26 cellular contexts compared by ENCODE assay signal in genomic region chr12:15163001-15163400, GRCh38. TPM values are rescaled to one million over a fixed set of nuclear protein-coding genes. Genes with fewer than 3 reads are reported as not detected.
A peak's percentile ranks its signal among the peaks of the same experiment; 100 is the strongest.
DNase-seq lines count a peak whose midpoint lies in the region; ATAC-seq, FAIRE-seq and TF ChIP-seq lines count a peak whose summit lies in the region.
"Had no signal": no experiment of that assay in that cellular context is flagged by ENCODE, and none has a peak within 500 bp of the region (broad histone marks: within the 10 kb centered on the region; RNA-seq: fewer than 3 reads in every experiment).

No MANE protein-coding gene starts in this region.

- DNase-seq in SK-N-SH (no peak), astrocyte (ENCODE audit: low read depth) (peak; percentile 17), uterus (no peak), small intestine (no peak), CD1c-positive myeloid dendritic cell (ENCODE audit: extremely low spot score) (no peak)
- DNase-seq: activated CD4-positive, alpha-beta T cell treated with anti-CD3 and anti-CD28 coated beads, Interleukin-2, amount 50 U/mL, for 48 hours; activated naive CD4-positive, alpha-beta T cell; activated T-cell treated with anti-CD3 and anti-CD28 coated beads for 4 hours; CD4-positive, alpha-beta memory T cell; endodermal cell; heart right ventricle; IMR-90; naive B cell; NCI-H2029 treated with DMSO at 0.1 percent for 48 hours; NCI-H526; posterior cingulate gyrus; SIG-M5; stimulated activated CD4-positive, alpha-beta T cell treated with anti-CD3 and anti-CD28 coated beads, Interleukin-4, amount 100 ng/mL, for 24 hours; substantia nigra; T-helper 17 cell; WERI-Rb-1 had no signal

- WGBS in SK-N-SH (ENCODE audit: low lambda C conversion rate) = 5% methylated on average over 4 of the region's 4 CpGs
- 57 to 72% (median 62%) methylated on average over 4 of the region's 4 CpGs for WGBS in small intestine, 3 donors

- H3F3A ChIP-seq in SK-N-SH (replicated peaks; ENCODE audit: insufficient read depth) = no peaks in the 10 kb centered on the region

- H3K9me3 ChIP-seq in SK-N-SH (no peaks in the 10 kb centered on the region), astrocyte (ENCODE audit: insufficient read depth, low read depth, low read length) (no peaks in the 10 kb centered on the region), muscle layer of colon (ENCODE audit: low read length) (no peaks in the 10 kb centered on the region), uterus (no peaks in the 10 kb centered on the region), small intestine (ENCODE audit: control insufficient read depth, low read depth) (no peaks in the 10 kb centered on the region)

- H3K36me3 Mint-ChIP-seq in astrocyte (ENCODE audit: low read depth, unreplicated experiment) = no peaks in the 10 kb centered on the region
- H3K36me3 Mint-ChIP-seq: CD4-positive, alpha-beta memory T cell; naive B cell had no signal

- H3K4me1 ChIP-seq in SK-N-SH (ENCODE audit: control insufficient read depth in 1 of 2, insufficient read depth in 2 of 2, low read depth in 1 of 2, low read length in 1 of 2) (no peaks in the 10 kb centered on the region), astrocyte (ENCODE audit: insufficient read depth, low read length) (no peaks in the 10 kb centered on the region), muscle layer of colon (ENCODE audit: insufficient read depth, low read length) (peaks cover 58% of the 10 kb centered on the region), uterus (peaks cover 4 to 23% of the 10 kb centered on the region in 2 donors), small intestine (ENCODE audit: control insufficient read depth in 2 of 2, insufficient read depth in 1 of 2, low read depth in 1 of 2, low read length in 1 of 2) (peaks cover 0 to 2% of the 10 kb centered on the region in 2 donors)

- no peak for TF ChIP-seq POLR2A in uterus (IDR thresholded peaks at IDR 0.05)

- H3K27ac Mint-ChIP-seq in astrocyte (ENCODE audit: unreplicated experiment) = no peak overlapping the region
- H3K27ac Mint-ChIP-seq: CD4-positive, alpha-beta memory T cell; endodermal cell; naive B cell; T-helper 17 cell had no signal

- H3K9me3 Mint-ChIP-seq in astrocyte (ENCODE audit: unreplicated experiment) = peaks cover 1% of the 10 kb centered on the region
- H3K9me3 Mint-ChIP-seq: CD4-positive, alpha-beta memory T cell; endodermal cell; naive B cell had no signal

- CTCF ChIA-PET in SK-N-SH (lab: Yijun Ruan, JAX) = interaction anchor here (0.9 kb wide), 1 partner anchor 58 kb away, joined by 3 read pairs; the partner anchor contains the start of gene RERG

- ATAC-seq in SK-N-SH treated with all-trans-retinoic acid at 6 μM for 48 hours (no peak), HG02938 (IDR thresholded peaks at IDR 0.05; ENCODE audit: unreplicated experiment) (no peak)
- ATAC-seq: T-helper 17 cell had no signal

- H3K9me2 ChIP-seq in SK-N-SH = no peaks in the 10 kb centered on the region

- H3K36me3 ChIP-seq in SK-N-SH (replicated peaks in 1 of 2; ENCODE audit: control insufficient read depth in 1 of 2, insufficient read depth in 2 of 2, low read length in 1 of 2) (no peaks in the 10 kb centered on the region), astrocyte (ENCODE audit: insufficient read depth, low read length) (no peaks in the 10 kb centered on the region), muscle layer of colon (ENCODE audit: insufficient read depth, low read length) (no peaks in the 10 kb centered on the region), uterus (no peaks in the 10 kb centered on the region), small intestine (ENCODE audit: control insufficient read depth in 2 of 2, insufficient read depth in 2 of 2, low read length in 2 of 2) (no peaks in the 10 kb centered on the region)
- H3K36me3 ChIP-seq: heart right ventricle, WERI-Rb-1 had no signal

- H4K20me1 ChIP-seq in SK-N-SH (ENCODE audit: insufficient read depth) (no peaks in the 10 kb centered on the region), astrocyte (ENCODE audit: insufficient read depth, low read length) (no peaks in the 10 kb centered on the region)

- FAIRE-seq in astrocyte (lab: Jason Lieb, UNC) (no peak), small intestine (lab: Jason Lieb, UNC) (no peak)

- H3K4me3 Mint-ChIP-seq in astrocyte (ENCODE audit: unreplicated experiment) = no peak overlapping the region
- H3K4me3 Mint-ChIP-seq: CD4-positive, alpha-beta memory T cell; endodermal cell; naive B cell; T-helper 17 cell had no signal

- H3K27me3 ChIP-seq in SK-N-SH (ENCODE audit: insufficient read depth) (no peaks in the 10 kb centered on the region; the same call in 1 of the 2 replicates), astrocyte (ENCODE audit: insufficient read depth, low read length) (no peaks in the 10 kb centered on the region), muscle layer of colon (ENCODE audit: control insufficient read depth in 1 of 2, insufficient read depth in 2 of 2, low read length in 2 of 2) (no peaks in the 10 kb centered on the region), uterus (no peaks in the 10 kb centered on the region), small intestine (ENCODE audit: control insufficient read depth in 2 of 2, insufficient read depth in 2 of 2, low read length in 2 of 2) (no peaks in the 10 kb centered on the region)
- H3K27me3 ChIP-seq: heart right ventricle had no signal

- TF ChIP-seq RAD21 in SK-N-SH (IDR thresholded peaks at IDR 0.05; ENCODE audit: low read length) = no peak

- TF ChIP-seq EP300 in SK-N-SH (IDR thresholded peaks at IDR 0.05; ENCODE audit: borderline replicate concordance in 1 of 2, low read depth in 1 of 2, low read length in 1 of 2) = 0 out of 4 replicates have a peak, but pooled peaks of 1 of the 2 experiments have one; percentile 11

- H3K79me2 ChIP-seq in SK-N-SH (ENCODE audit: insufficient read depth) = no peaks in the 10 kb centered on the region
- H3K79me2 ChIP-seq in astrocyte (ENCODE audit: insufficient read depth, low read length) = no peaks in the 10 kb centered on the region

- H3K4me1 Mint-ChIP-seq in astrocyte (ENCODE audit: low read depth, unreplicated experiment) = peaks cover 3% of the 10 kb centered on the region
- H3K4me1 Mint-ChIP-seq: CD4-positive, alpha-beta memory T cell; naive B cell; T-helper 17 cell had no signal

- H3K4me2 ChIP-seq in SK-N-SH (no peak overlapping the region; the same call in 1 of the 2 replicates), astrocyte (ENCODE audit: low read length) (no peak overlapping the region)

- intact Hi-C loops in uterus (cut with DNase I; ENCODE audit: low total_unique reads) = no loop called here

- POLR2A ChIA-PET in SK-N-SH (lab: Yijun Ruan, JAX) = no interaction called here

- H3K27ac ChIP-seq in SK-N-SH (ENCODE audit: low read depth in 2 of 2, low read length in 1 of 2) = no peak overlapping the region
- H3K27ac ChIP-seq in astrocyte (ENCODE audit: low read depth, low read length) = no peak overlapping the region
- peak overlapping the region; percentile 62 for H3K27ac ChIP-seq in muscle layer of colon (ENCODE audit: low read depth, low read length)
- H3K27ac ChIP-seq in uterus = peak overlapping the region; percentile 92 to 95
- no peak overlapping the region for H3K27ac ChIP-seq in small intestine (ENCODE audit: low read depth in 1 of 2, low read length in 1 of 2)
- H3K27ac ChIP-seq: WERI-Rb-1 had no signal

- no peak overlapping the region for H2AFZ ChIP-seq in SK-N-SH (ENCODE audit: low read depth)
- no peak overlapping the region for H2AFZ ChIP-seq in astrocyte (ENCODE audit: low read depth, low read length)

- TF ChIP-seq CTCF in SK-N-SH (IDR thresholded peaks at IDR 0.05) (no peak), astrocyte (IDR thresholded peaks at IDR 0.05; ENCODE audit: insufficient read depth, low read depth, low read length) (no peak), uterus (IDR thresholded peaks at IDR 0.05) (no peak)

- no peak overlapping the region for H3K9ac ChIP-seq in SK-N-SH
- H3K9ac ChIP-seq in astrocyte (ENCODE audit: low read length) = no peak overlapping the region
- no peak overlapping the region for H3K9ac ChIP-seq in muscle layer of colon (ENCODE audit: low read length)

- H3K4me3 ChIP-seq in SK-N-SH (ENCODE audit: low read depth in 2 of 2, low read length in 1 of 2) (no peak overlapping the region), astrocyte (ENCODE audit: insufficient read depth, low read depth, low read length) (no peak overlapping the region), muscle layer of colon (ENCODE audit: low read depth in 1 of 2, low read length in 2 of 2) (no peak overlapping the region), uterus (no peak overlapping the region), small intestine (ENCODE audit: low read depth in 1 of 2, low read length in 2 of 2) (no peak overlapping the region)
- H3K4me3 ChIP-seq: heart right ventricle, skin epidermis had no signal

- no peaks in the 10 kb centered on the region for H3K27me3 Mint-ChIP-seq in astrocyte (ENCODE audit: low read depth, unreplicated experiment)
- H3K27me3 Mint-ChIP-seq: CD4-positive, alpha-beta memory T cell; naive B cell had no signal

TF ChIP-seq in SK-N-SH, 30 proteins besides CTCF, POLR2A, EP300 and RAD21 (continues in another document):
- peak; percentile 47; the same call in 1 of the 2 replicates for TF ChIP-seq FOSL2 (IDR thresholded peaks at IDR 0.05; ENCODE audit: borderline replicate concordance, low read depth)

TF ChIP-seq in SK-N-SH treated with all-trans-retinoic acid at 6 μM for 48 hours, 23 proteins besides CTCF, POLR2A, EP300 and RAD21:
- TF ChIP-seq ISL1 (CRISPR knock-in tag; IDR thresholded peaks at IDR 0.05) (no peak), ZNF70 (CRISPR knock-in tag; IDR thresholded peaks at IDR 0.05) (no peak), CSRNP3 (CRISPR knock-in tag; IDR thresholded peaks at IDR 0.05) (no peak), ZNF565 (CRISPR knock-in tag; conservative IDR thresholded peaks at IDR 0.05; ENCODE audit: low read depth) (no peak), ZC3H10 (CRISPR knock-in tag; IDR thresholded peaks at IDR 0.05) (no peak), ZNF8 (CRISPR knock-in tag; IDR thresholded peaks at IDR 0.05) (no peak)

RNA-seq across cellular contexts. Expression of gene RERG, which starts 58.2 kb away (rescaled TPM):
- polyA plus RNA-seq in SK-N-SH (2012; rRNA removed) = 0.49 and 0.84 TPM in 2 replicates
- polyA plus RNA-seq in SK-N-SH (2012; cell fraction: cytosol; rRNA removed) = 0.62 and 0.75 TPM in 2 replicates
- 0.48 and 0.99 TPM in 2 replicates for polyA plus RNA-seq in SK-N-SH (2012; cell fraction: nucleus; rRNA removed)
- 0.14 TPM in 1 of 2 replicates, not detected in the other for total RNA-seq in astrocyte
- total RNA-seq in uterus = 100 to 1,000 TPM in 3 of 4 donors, 10 to 100 TPM in 1; 61.6 to 236 (median 150) TPM
- 1 to 10 TPM in 2 of 3 donors, under 1 TPM in 1; 0.45 to 4.9 (median 1.1) TPM for polyA plus RNA-seq in small intestine
- total RNA-seq: CD4-positive, alpha-beta memory T cell; IMR-90; lung microvascular endothelial cell; T-helper 17 cell had no signal
- polyA plus RNA-seq: CD4-positive, alpha-beta memory T cell; IMR-90 had no signal

Comparison
In these comparisons a context has a peak if more than half of its experiments do, and no peak if none do; other contexts are left out.
1. H3K27ac ChIP-seq: peak in muscle layer of colon (single experiment) and uterus (2 of 2); none in SK-N-SH (0 of 2), astrocyte (single experiment) and small intestine (0 of 2).
2. RNA of gene RERG, which starts 58.2 kb away (total RNA-seq): 61.6 to 236 TPM in uterus; 0.14 TPM in astrocyte; every median in the first group is over 10 times any median in the second.